ENCODE assay signal across 19 cellular contexts in genomic region chr7:24958399-24958798, GRCh38.
"Had no signal": no experiment of that assay in that cellular context is flagged by ENCODE, and none has a peak within 500 bp of the region (broad histone marks: within the 10 kb centered on the region; RNA-seq: fewer than 3 reads in every experiment).

No MANE protein-coding gene starts in this region.

- H3K27me3 Mint-ChIP-seq: naive thymus-derived CD4-positive, alpha-beta T cell had no signal

- ATAC-seq: foreskin keratinocyte; left cardiac atrium; left ventricle myocardium superior; naive thymus-derived CD4-positive, alpha-beta T cell; psoas muscle; sciatic nerve had no signal

- H3K27ac Mint-ChIP-seq: nephron progenitor cell had no signal

- H3K36me3 Mint-ChIP-seq: immature natural killer cell had no signal

- H3K4me1 Mint-ChIP-seq: nephron progenitor cell had no signal

- H3K9me3 ChIP-seq: psoas muscle, suprapubic skin, thyroid gland, upper lobe of left lung, vagina had no signal

- H3K9me3 Mint-ChIP-seq: immature natural killer cell, nephron progenitor cell had no signal

- FAIRE-seq: colon, kidney had no signal

- H3K36me3 ChIP-seq: suprapubic skin, thyroid gland, upper lobe of left lung, vagina had no signal

- DNase-seq: dermis blood vessel endothelial cell; erythroblast; foreskin keratinocyte; immature natural killer cell; kidney; left cardiac atrium; left ventricle myocardium superior; naive thymus-derived CD4-positive, alpha-beta T cell; nephron progenitor cell; psoas muscle; retina; stimulated activated CD4-positive, alpha-beta T cell treated with anti-CD3 and anti-CD28 coated beads, Interleukin-12 subunit alpha, Interleukin-12 subunit beta, amount 100 ng/mL, for 4 hours; stimulated activated naive CD4-positive, alpha-beta T cell treated with Interleukin-2 at 50 U/mL for 16 hours; thyroid gland; upper lobe of left lung had no signal

- H3K27ac ChIP-seq: foreskin keratinocyte, psoas muscle, suprapubic skin, thyroid gland, upper lobe of left lung, vagina had no signal

- H3K4me3 ChIP-seq: psoas muscle, suprapubic skin, thyroid gland, upper lobe of left lung, vagina had no signal

- H3K27me3 ChIP-seq: foreskin keratinocyte, suprapubic skin, thyroid gland, upper lobe of left lung, vagina had no signal

- H3K4me1 ChIP-seq: psoas muscle had no signal

- H3K4me3 Mint-ChIP-seq: immature natural killer cell; naive thymus-derived CD4-positive, alpha-beta T cell; nephron progenitor cell had no signal
